11 cellular contexts compared by ENCODE assay signal in the genomic region with DNA sequence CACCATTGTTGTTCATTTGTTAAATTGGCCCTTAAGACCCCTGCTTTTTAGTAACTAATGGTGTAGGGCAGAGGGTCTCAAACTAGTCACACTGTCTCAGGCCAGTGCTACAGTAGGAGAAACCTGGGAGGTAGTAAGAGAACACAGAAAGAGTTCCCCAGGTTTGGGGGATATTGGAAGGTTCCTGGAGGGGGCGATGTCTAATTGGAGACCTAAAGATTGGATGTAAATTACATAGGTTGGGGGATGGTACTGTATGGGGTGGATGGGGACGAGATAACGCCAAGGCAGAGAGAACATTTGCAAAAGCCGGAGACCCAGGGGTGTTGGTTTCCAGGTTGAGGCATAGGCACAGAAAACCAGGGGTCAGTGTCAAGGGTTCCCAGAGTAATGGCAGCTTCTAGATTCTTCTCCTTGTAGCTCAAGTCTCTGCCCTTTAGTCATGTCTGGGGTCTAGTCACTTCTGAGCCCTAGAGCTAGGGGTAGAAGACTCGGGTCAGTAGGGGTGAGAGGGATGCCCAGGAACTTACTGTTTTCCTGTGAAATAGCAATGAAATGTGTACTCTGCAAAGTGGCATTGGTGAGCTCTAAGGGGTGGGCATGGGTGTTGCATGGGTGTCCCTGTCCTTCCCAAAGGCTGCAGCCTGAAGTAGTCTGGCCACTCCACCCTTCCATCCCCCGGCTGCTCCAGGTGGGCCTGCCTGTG. TPM values are rescaled to one million over a fixed set of nuclear protein-coding genes. Genes with fewer than 3 reads are reported as not detected.
DNase-seq lines count a peak whose midpoint lies in the region; ATAC-seq and TF ChIP-seq lines count a peak whose summit lies in the region.
"Had no signal": no experiment of that assay in that cellular context is flagged by ENCODE, and none has a peak within 500 bp of the region (broad histone marks: within the 10 kb centered on the region; RNA-seq: fewer than 3 reads in every experiment).

No MANE protein-coding gene starts in this region.

- H3K27me3 Mint-ChIP-seq in effector memory CD8-positive, alpha-beta T cell = no peaks in the 10 kb centered on the region
- H3K27me3 Mint-ChIP-seq in endothelial cell (ENCODE audit: unreplicated experiment) = peaks cover 12% of the 10 kb centered on the region

- H3K36me3 ChIP-seq in Peyer's patch = peaks cover 0 to 24% (median 0%) of the 10 kb centered on the region in 3 donors

- H3K27ac ChIP-seq in Peyer's patch = peak overlapping the region in 3 of 4 donors; percentile 7 to 82 (median 14)

- intact Hi-C loops in posterior vena cava (cut with DNase I) = loop anchor here in 1 of 2 donors (5.0 kb wide), 1 partner anchor 36 kb away; no protein-coding TSS in a partner anchor

- peaks cover 42% of the 10 kb centered on the region for H3K36me3 Mint-ChIP-seq in effector memory CD8-positive, alpha-beta T cell (ENCODE audit: insufficient read depth)
- peaks cover 8% of the 10 kb centered on the region for H3K36me3 Mint-ChIP-seq in endothelial cell (ENCODE audit: low read depth, unreplicated experiment)

- H3K27me3 ChIP-seq in Peyer's patch = no peaks in the 10 kb centered on the region

- no peaks in the 10 kb centered on the region for H3K9me3 ChIP-seq in Peyer's patch

- TF ChIP-seq CTCF in Peyer's patch (IDR thresholded peaks at IDR 0.05) = no peak
- no peak for TF ChIP-seq CTCF in endothelial cell (IDR thresholded peaks at IDR 0.05; ENCODE audit: unreplicated experiment)

- H3K27ac Mint-ChIP-seq in effector memory CD8-positive, alpha-beta T cell = peak overlapping the region; percentile 96 to 97
- H3K27ac Mint-ChIP-seq in endothelial cell (ENCODE audit: unreplicated experiment) = no peak overlapping the region

- H3K4me3 Mint-ChIP-seq in effector memory CD8-positive, alpha-beta T cell = peak overlapping the region; percentile 68 to 80
- H3K4me3 Mint-ChIP-seq in endothelial cell (ENCODE audit: unreplicated experiment) = no peak overlapping the region

- H3K4me3 ChIP-seq in Peyer's patch = no peak overlapping the region

- TF ChIP-seq POLR2A in Peyer's patch (IDR thresholded peaks at IDR 0.05) = no peak

- peak; percentile 17 for DNase-seq in ELR (ENCODE audit: low read depth)
- peak in 1 of 3 donors; percentile 26 for DNase-seq in Peyer's patch
- DNase-seq in effector memory CD8-positive, alpha-beta T cell = no peak
- DNase-seq in posterior vena cava (ENCODE audit: low spot score) = peak; percentile 57
- DNase-seq in endothelial cell (ENCODE audit: low spot score) = no peak
- DNase-seq: activated CD8-positive, alpha-beta memory T cell treated with anti-CD3 and anti-CD28 coated beads, Interleukin-2, amount 50 U/mL, for 4 hours; NCI-H1048; NCI-H774 had no signal

- H3K9me3 Mint-ChIP-seq in effector memory CD8-positive, alpha-beta T cell = no peaks in the 10 kb centered on the region
- H3K9me3 Mint-ChIP-seq in endothelial cell (ENCODE audit: unreplicated experiment) = no peaks in the 10 kb centered on the region

- H3K4me1 Mint-ChIP-seq in effector memory CD8-positive, alpha-beta T cell (ENCODE audit: low read depth in 2 of 2) = peaks cover 65 to 83% of the 10 kb centered on the region in 2 donors
- H3K4me1 Mint-ChIP-seq in endothelial cell (ENCODE audit: unreplicated experiment) = peaks cover 4% of the 10 kb centered on the region

- no peak for ATAC-seq in effector memory CD8-positive, alpha-beta T cell (replicated peaks)
- no peak for ATAC-seq in HG02678 (IDR thresholded peaks at IDR 0.05; ENCODE audit: unreplicated experiment)
- no peak for ATAC-seq in GM18517 (IDR thresholded peaks at IDR 0.05; ENCODE audit: unreplicated experiment)
- ATAC-seq in GM21447 (IDR thresholded peaks at IDR 0.05; ENCODE audit: unreplicated experiment) = no peak

- H3K4me1 ChIP-seq in Peyer's patch = peaks cover 0 to 54% (median 10%) of the 10 kb centered on the region in 4 donors

RNA-seq across cellular contexts. Expression of a gene that starts 21.8 kb away (rescaled TPM):
- 10 to 100 TPM; 18.2 to 45.5 (median 31.5) TPM for total RNA-seq in Peyer's patch
- 10 to 100 TPM; 54.6 to 58.1 TPM for total RNA-seq in posterior vena cava
- total RNA-seq in endothelial cell (ENCODE audit: unreplicated experiment) = 31.4 TPM

Comparison
In these comparisons a context has a peak if more than half of its experiments do, and no peak if none do; other contexts are left out.
1. DNase-seq: peak in ELR (single experiment) and posterior vena cava (single experiment); none in effector memory CD8-positive, alpha-beta T cell (0 of 3) and endothelial cell (single experiment).